In genomic region chr4:169225058-169225751, GRCh38 we compare ENCODE assay signal across 8 cellular contexts. TPM values are rescaled to one million over a fixed set of nuclear protein-coding genes. Genes with fewer than 3 reads are reported as not detected.
DNase-seq lines count a peak whose midpoint lies in the region; ATAC-seq and TF ChIP-seq lines count a peak whose summit lies in the region.

No MANE protein-coding gene starts in this region.

- H3K27ac Mint-ChIP-seq in stimulated activated naive B cell treated with anti-CD40 and anti-IgM and Interleukin-4, amounts not matched to agents 10 μg/mL and 1 μg/mL and 100 μg/mL, for 72 hours = no peak overlapping the region
- H3K27ac Mint-ChIP-seq in activated naive CD4-positive, alpha-beta T cell treated with anti-CD3 and anti-CD28 coated beads for 36 hours = no peak overlapping the region

- CTCF ChIA-PET in activated naive CD4-positive, alpha-beta T cell treated with anti-CD3 and anti-CD28 coated beads for 36 hours (lab: Charles Lee) = no interaction called here

- TF ChIP-seq CTCF in epithelial cell of esophagus (IDR thresholded peaks at IDR 0.05; ENCODE audit: insufficient read depth, low read depth, low read length, missing control alignments) = no peak

- H3K36me3 Mint-ChIP-seq in stimulated activated naive B cell treated with anti-CD40 and anti-IgM and Interleukin-4, amounts not matched to agents 10 μg/mL and 1 μg/mL and 100 μg/mL, for 72 hours = no peaks in the 10 kb centered on the region
- H3K36me3 Mint-ChIP-seq in activated naive CD4-positive, alpha-beta T cell treated with anti-CD3 and anti-CD28 coated beads for 36 hours (ENCODE audit: low read depth) = no peaks in the 10 kb centered on the region

- H3K4me3 Mint-ChIP-seq in stimulated activated naive B cell treated with anti-CD40 and anti-IgM and Interleukin-4, amounts not matched to agents 10 μg/mL and 1 μg/mL and 100 μg/mL, for 72 hours = no peak overlapping the region
- H3K4me3 Mint-ChIP-seq in activated naive CD4-positive, alpha-beta T cell treated with anti-CD3 and anti-CD28 coated beads for 36 hours = no peak overlapping the region

- in situ Hi-C loops in G401 (cut with HindIII; ENCODE audit: low sequenced_read_pairs) = no loop called here

- no peaks in the 10 kb centered on the region for H3K9me3 Mint-ChIP-seq in stimulated activated naive B cell treated with anti-CD40 and anti-IgM and Interleukin-4, amounts not matched to agents 10 μg/mL and 1 μg/mL and 100 μg/mL, for 72 hours
- H3K9me3 Mint-ChIP-seq in activated naive CD4-positive, alpha-beta T cell treated with anti-CD3 and anti-CD28 coated beads for 36 hours = no peaks in the 10 kb centered on the region

- no peaks in the 10 kb centered on the region for H3K4me1 Mint-ChIP-seq in stimulated activated naive B cell treated with anti-CD40 and anti-IgM and Interleukin-4, amounts not matched to agents 10 μg/mL and 1 μg/mL and 100 μg/mL, for 72 hours
- peaks cover 2% of the 10 kb centered on the region for H3K4me1 Mint-ChIP-seq in activated naive CD4-positive, alpha-beta T cell treated with anti-CD3 and anti-CD28 coated beads for 36 hours (ENCODE audit: low read depth)

- intact Hi-C loops in activated naive CD4-positive, alpha-beta T cell treated with anti-CD3 and anti-CD28 coated beads for 36 hours (cut with micrococcal nuclease) = no loop called here

- no peak overlapping the region for H3K4me3 ChIP-seq in epithelial cell of esophagus (ENCODE audit: low read length)

- H3K27me3 Mint-ChIP-seq in stimulated activated naive B cell treated with anti-CD40 and anti-IgM and Interleukin-4, amounts not matched to agents 10 μg/mL and 1 μg/mL and 100 μg/mL, for 72 hours = no peaks in the 10 kb centered on the region
- peaks cover 2% of the 10 kb centered on the region for H3K27me3 Mint-ChIP-seq in activated naive CD4-positive, alpha-beta T cell treated with anti-CD3 and anti-CD28 coated beads for 36 hours (ENCODE audit: low read depth)

- peak; percentile 72 to 73 for ATAC-seq in stimulated activated naive B cell treated with anti-CD40 and anti-IgM and Interleukin-4, amounts not matched to agents 10 μg/mL and 1 μg/mL and 100 μg/mL, for 72 hours (replicated peaks)
- no peak for ATAC-seq in HG03135 (IDR thresholded peaks at IDR 0.05; ENCODE audit: unreplicated experiment)

- DNase-seq in SIG-M5 treated with dmso at 0.1 percent for 504 hours (lab: John Stamatoyannopoulos, UW; ENCODE audit: unreplicated experiment) = peak; percentile 62
- DNase-seq in SIG-M5 (lab: John Stamatoyannopoulos, UW) = no peak
- peak; percentile 67 for DNase-seq in HT-29 (ENCODE audit: low spot score)
- DNase-seq in epithelial cell of esophagus (ENCODE audit: low read depth) = peak; percentile 95
- no peak for DNase-seq in stimulated activated naive B cell treated with anti-CD40 and anti-IgM and Interleukin-4, amounts not matched to agents 10 μg/mL and 1 μg/mL and 100 μg/mL, for 72 hours
- no peak for DNase-seq in G401 (ENCODE audit: low spot score)
- no peak for DNase-seq in activated naive CD4-positive, alpha-beta T cell treated with anti-CD3 and anti-CD28 coated beads for 36 hours

RNA-seq across cellular contexts. Expression of gene SH3RF1, which starts 45.6 kb away (rescaled TPM):
- 11.1 and 14.6 TPM in 2 replicates for total RNA-seq in HT-29 (2014; rRNA removed; shearing (Covaris generic))
- total RNA-seq in G401 (2014; rRNA removed; shearing (Covaris generic)) = not detected in 2 replicates
- under 1 TPM; 0.22 to 0.55 TPM for total RNA-seq in activated naive CD4-positive, alpha-beta T cell treated with anti-CD3 and anti-CD28 coated beads for 36 hours

Comparison
In these comparisons a context has a peak if more than half of its experiments do, and no peak if none do; other contexts are left out.
1. DNase-seq: peak in SIG-M5 treated with dmso at 0.1 percent for 504 hours (single experiment), HT-29 (single experiment) and epithelial cell of esophagus (single experiment); none in SIG-M5 (single experiment), stimulated activated naive B cell treated with anti-CD40 and anti-IgM and Interleukin-4, amounts not matched to agents 10 μg/mL and 1 μg/mL and 100 μg/mL, for 72 hours (single experiment), G401 (single experiment) and activated naive CD4-positive, alpha-beta T cell treated with anti-CD3 and anti-CD28 coated beads for 36 hours (single experiment).